22 cellular contexts compared by ENCODE assay signal in the genomic region with DNA sequence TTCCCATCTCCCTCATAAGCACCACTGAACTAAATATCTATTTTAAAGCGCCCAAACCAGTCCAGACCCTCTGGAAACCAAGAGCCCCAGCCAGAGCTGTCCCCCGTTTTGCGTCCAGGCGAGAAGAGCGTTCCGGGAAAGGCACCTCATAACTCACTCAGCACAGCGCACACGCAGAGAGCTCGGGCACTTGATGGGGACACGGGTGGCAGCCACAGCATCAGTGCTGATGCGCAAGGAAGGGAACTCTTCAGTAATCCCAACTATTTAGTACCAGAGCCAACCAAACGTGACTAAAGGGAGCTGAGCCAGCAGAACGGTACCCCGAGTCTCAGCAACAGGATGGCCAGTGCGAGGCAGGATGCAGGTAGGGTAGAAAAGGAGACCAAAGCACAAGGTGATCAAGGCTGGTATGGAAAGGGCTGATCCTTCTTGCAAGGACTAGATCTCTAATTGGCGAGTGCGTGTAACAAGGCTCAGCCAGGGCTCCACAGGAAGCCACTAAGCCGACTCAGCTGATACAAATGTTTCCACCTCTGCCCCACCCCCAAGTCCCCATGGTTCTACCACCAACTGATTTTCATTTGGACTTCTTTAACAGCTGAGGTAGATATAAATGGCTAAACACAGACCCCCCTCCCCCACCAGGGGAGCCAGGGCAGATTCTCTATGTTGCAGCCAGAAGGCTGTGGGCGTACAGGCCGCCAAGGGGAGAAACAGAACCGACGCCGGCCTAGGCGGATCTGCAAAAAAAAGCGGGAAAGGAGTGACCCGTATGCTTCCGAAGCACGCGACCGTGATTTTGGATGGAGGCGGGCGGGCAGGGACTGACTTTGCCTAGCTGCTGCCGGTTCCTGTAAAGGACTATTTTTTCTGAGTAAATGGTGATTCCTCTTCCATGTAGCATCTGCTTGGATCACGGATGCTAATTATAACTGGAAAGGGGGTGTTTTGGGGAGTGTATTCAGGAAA.
DNase-seq lines count a peak whose midpoint lies in the region; ATAC-seq, FAIRE-seq and TF ChIP-seq lines count a peak whose summit lies in the region.
"Had no signal": no experiment of that assay in that cellular context is flagged by ENCODE, and none has a peak within 500 bp of the region (broad histone marks: within the 10 kb centered on the region; RNA-seq: fewer than 3 reads in every experiment).

No MANE protein-coding gene starts in this region.

- no peaks in the 10 kb centered on the region for H3K9me3 ChIP-seq in right cardiac atrium (ENCODE audit: control insufficient read depth, low read length)
- no peaks in the 10 kb centered on the region for H3K9me3 ChIP-seq in NT2/D1 (ENCODE audit: insufficient read depth, low read length)
- H3K9me3 ChIP-seq in kidney (ENCODE audit: control insufficient read depth in 1 of 2, low read length in 2 of 2) = no peaks in the 10 kb centered on the region
- H3K9me3 ChIP-seq: SK-N-SH had no signal

- H3K36me3 ChIP-seq in NT2/D1 (ENCODE audit: insufficient read depth, insufficient read length, low read length) = no peaks in the 10 kb centered on the region
- H3K36me3 ChIP-seq in kidney (ENCODE audit: control insufficient read depth in 1 of 2, insufficient read depth in 2 of 2, low read length in 2 of 2) = no peaks in the 10 kb centered on the region

- FAIRE-seq in kidney (lab: Jason Lieb, UNC) = no peak
- FAIRE-seq: D721Med had no signal

- 89% methylated on average over 34 of the region's 34 CpGs for WGBS in right cardiac atrium

- no peaks in the 10 kb centered on the region for H3K4me1 ChIP-seq in right cardiac atrium (ENCODE audit: control insufficient read depth, insufficient read depth, low read length)
- H3K4me1 ChIP-seq in NT2/D1 (ENCODE audit: insufficient read depth, insufficient read length) = no peaks in the 10 kb centered on the region
- H3K4me1 ChIP-seq in kidney (ENCODE audit: control insufficient read depth in 1 of 2, insufficient read depth in 1 of 2, low read depth in 1 of 2, low read length in 2 of 2) = no peaks in the 10 kb centered on the region

- intact Hi-C loops in Right ventricle myocardium superior (cut with DNase I) = no loop called here
- intact Hi-C loops in right cardiac atrium (cut with DNase I) = no loop called here
- intact Hi-C loops in kidney (cut with DNase I) = no loop called here

- H3K27me3 ChIP-seq in right cardiac atrium (ENCODE audit: control insufficient read depth, insufficient read depth) (no peaks in the 10 kb centered on the region), NT2/D1 (ENCODE audit: insufficient read depth, insufficient read length) (no peaks in the 10 kb centered on the region)

- H3K27ac ChIP-seq in right cardiac atrium (ENCODE audit: low read length) (no peak overlapping the region), kidney (ENCODE audit: low read depth in 2 of 2, low read length in 2 of 2) (no peak overlapping the region)
- H3K27ac ChIP-seq: GM23248, KMS-11, RWPE1 had no signal

- ATAC-seq in Right ventricle myocardium superior (ENCODE audit: poor library complexity) (peak; percentile 59), right cardiac atrium (no peak)

- DNase-seq in Right ventricle myocardium superior = no peak
- DNase-seq in right cardiac atrium = no peak
- peak; percentile 1 for DNase-seq in NT2/D1 (ENCODE audit: low read depth, low spot score)
- DNase-seq in kidney = peak; percentile 56
- no peak for DNase-seq in epidermal melanocyte (ENCODE audit: insufficient read length, low spot score)
- DNase-seq in GM10266 (ENCODE audit: extremely low spot score) = no peak
- no peak for DNase-seq in HT-29 (ENCODE audit: low spot score)
- DNase-seq: 8988T, GM23248, HCEC 1CT, IMR-90, MM.1S, NCI-H1417, NCI-H1694 treated with DMSO at 0.1 percent for 48 hours, NCI-H2081, NCI-H2227 treated with DMSO at 0.1 percent for 48 hours, NCI-H526 treated with DMSO at 0.1 percent for 48 hours, SIG-M5, SK-N-SH had no signal

- H3K4me3 ChIP-seq in right cardiac atrium (ENCODE audit: low read length) (no peak overlapping the region), NT2/D1 (ENCODE audit: insufficient read length, low read depth) (no peak overlapping the region), kidney (ENCODE audit: low read length in 2 of 2) (no peak overlapping the region)
- H3K4me3 ChIP-seq: GM23248 had no signal

- no peak overlapping the region for H3K9ac ChIP-seq in NT2/D1 (ENCODE audit: insufficient read length, low read depth)
- no peak overlapping the region for H3K9ac ChIP-seq in kidney (ENCODE audit: low read length in 2 of 2)
- H3K9ac ChIP-seq: GM23248, KMS-11, SK-N-SH had no signal

- TF ChIP-seq CTCF in kidney (IDR thresholded peaks at IDR 0.05; ENCODE audit: borderline replicate concordance, extremely low read depth, insufficient read depth) = no peak
- no peak for TF ChIP-seq CTCF in GM10266 (IDR thresholded peaks at IDR 0.05; ENCODE audit: control insufficient read depth, insufficient read depth, low read depth, missing control alignments)

Comparison
In these comparisons a context has a peak if more than half of its experiments do, and no peak if none do; other contexts are left out.
1. DNase-seq: peak in NT2/D1 (single experiment) and kidney (single experiment); none in Right ventricle myocardium superior (single experiment), right cardiac atrium (0 of 3), epidermal melanocyte (single experiment), GM10266 (single experiment) and HT-29 (single experiment).